Comparison of ENCODE assay signal across 8 cellular contexts in genomic region chr4:99811850-99812249, GRCh38. TPM values are rescaled to one million over a fixed set of nuclear protein-coding genes. Genes with fewer than 3 reads are reported as not detected.
DNase-seq lines count a peak whose midpoint lies in the region; ATAC-seq, FAIRE-seq and TF ChIP-seq lines count a peak whose summit lies in the region.

No MANE protein-coding gene starts in this region.

- H3K27me3 Mint-ChIP-seq in naive B cell, result peaks cover 0 to 5% (median 0%) of the 10 kb centered on the region in 3 donors

- H3K4me1 Mint-ChIP-seq in naive B cell, result peaks cover 27 to 35% (median 29%) of the 10 kb centered on the region in 3 donors

- peak overlapping the region in 1 of 8 donors; percentile 22 for H3K4me3 Mint-ChIP-seq in naive B cell

- H3K4me3 ChIP-seq in GM23248 (no peak overlapping the region), bronchial epithelial cell (ENCODE audit: low read depth, low read length) (no peak overlapping the region)

- H3K4me2 ChIP-seq in GM23248 (ENCODE audit: unreplicated experiment), result no peak overlapping the region

- no peak overlapping the region for H3K27ac ChIP-seq in GM23248

- in situ Hi-C loops in GM23248 (cut with MboI), result no loop called here

- no peaks in the 10 kb centered on the region for H3K9me3 ChIP-seq in GM23248 (ENCODE audit: low read depth)

- no peaks in the 10 kb centered on the region for H3K4me1 ChIP-seq in GM23248 (ENCODE audit: insufficient read depth)

- H3K9ac ChIP-seq in GM23248, result no peak overlapping the region

- H3K27me3 ChIP-seq in GM23248 (replicated peaks; ENCODE audit: insufficient read depth), result no peaks in the 10 kb centered on the region
- no peaks in the 10 kb centered on the region for H3K27me3 ChIP-seq in bronchial epithelial cell (ENCODE audit: control insufficient read depth, insufficient read depth, low read length)

- no peak for FAIRE-seq in bronchial epithelial cell (lab: Jason Lieb, UNC)

- DNase-seq in AG09319 (ENCODE audit: extremely low read depth, low read depth), result no peak
- peak; percentile 52 for DNase-seq in GM23248
- DNase-seq in SIG-M5 (lab: John Stamatoyannopoulos, UW), result peak; percentile 19
- peak; percentile 53 for DNase-seq in bronchial epithelial cell (ENCODE audit: low read depth)
- peak; percentile 47 for DNase-seq in naive B cell
- DNase-seq in SHP77 treated with DMSO at 0.1 percent for 48 hours (lab: John Stamatoyannopoulos, UW), result no peak

- H3K9me2 ChIP-seq in GM23248 (ENCODE audit: insufficient read depth), result no peaks in the 10 kb centered on the region

- H3K36me3 Mint-ChIP-seq in naive B cell, result no peaks in the 10 kb centered on the region

- peak overlapping the region in 2 of 6 donors; percentile 31 to 33 for H3K27ac Mint-ChIP-seq in naive B cell

- ATAC-seq in naive B cell (ENCODE audit: low read depth in 2 of 2) (no peak), HG03354 (IDR thresholded peaks at IDR 0.05; ENCODE audit: poor library complexity, severe bottlenecking, unreplicated experiment) (no peak), GM18861 (IDR thresholded peaks at IDR 0.05; ENCODE audit: unreplicated experiment) (no peak)

- WGBS in GM23248 (ENCODE audit: low coverage in 1 of 2, low lambda C conversion rate in 2 of 2, missing lambda C conversion rate in 2 of 2), 2 experiments, result 47 to 62% methylated on average over 1 of the region's 1 CpG

- TF ChIP-seq CTCF in AG09319 (IDR thresholded peaks at IDR 0.05; ENCODE audit: low read depth, low read length), result peak; percentile 41
- TF ChIP-seq CTCF in bronchial epithelial cell (IDR thresholded peaks at IDR 0.05; ENCODE audit: insufficient read depth, low read length, severe bottlenecking), result peak; percentile 55

- no peaks in the 10 kb centered on the region for H3K79me2 ChIP-seq in GM23248 (ENCODE audit: insufficient read depth)

- no peaks in the 10 kb centered on the region for H3F3A ChIP-seq in GM23248 (ENCODE audit: insufficient read depth)

- no peaks in the 10 kb centered on the region for H4K20me1 ChIP-seq in GM23248 (ENCODE audit: insufficient read depth)

- no peaks in the 10 kb centered on the region for H3K9me3 Mint-ChIP-seq in naive B cell

- no peak overlapping the region for H2AFZ ChIP-seq in GM23248

- H3K36me3 ChIP-seq in GM23248 (ENCODE audit: low read depth) (no peaks in the 10 kb centered on the region), bronchial epithelial cell (ENCODE audit: control insufficient read depth, insufficient read depth, low read length) (no peaks in the 10 kb centered on the region)

RNA-seq across cellular contexts. Expression of gene DAPP1, which starts 4.8 kb away (rescaled TPM):
- total RNA-seq in GM23248 (2014; rRNA removed; shearing (Covaris generic)), result not detected in 2 replicates
- polyA plus RNA-seq in GM23248 (2016; fragmentation: Nextera tagmentation; extraction: Ambion mirVana), result 0.13 TPM in 1 of 2 replicates, not detected in the other
- 31.3 and 58.0 TPM in 2 replicates for total RNA-seq in bronchial epithelial cell
- 100 to 1,000 TPM; 114 to 255 (median 199) TPM for polyA plus RNA-seq in naive B cell (ENCODE audit: low read depth in 6 of 6)

Comparison
In these comparisons a context has a peak if more than half of its experiments do, and no peak if none do; other contexts are left out.
1. DNase-seq: peak in GM23248 (single experiment), SIG-M5 (single experiment), bronchial epithelial cell (single experiment) and naive B cell (single experiment); none in AG09319 (single experiment) and SHP77 treated with DMSO at 0.1 percent for 48 hours (single experiment).
2. RNA of gene DAPP1, which starts 4.8 kb away (total RNA-seq): 31.3 to 58.0 TPM in bronchial epithelial cell; not detected in GM23248; every median in the first group is over 10 times any median in the second.